Comparison of ENCODE assay signal across 8 cellular contexts in the genomic region with DNA sequence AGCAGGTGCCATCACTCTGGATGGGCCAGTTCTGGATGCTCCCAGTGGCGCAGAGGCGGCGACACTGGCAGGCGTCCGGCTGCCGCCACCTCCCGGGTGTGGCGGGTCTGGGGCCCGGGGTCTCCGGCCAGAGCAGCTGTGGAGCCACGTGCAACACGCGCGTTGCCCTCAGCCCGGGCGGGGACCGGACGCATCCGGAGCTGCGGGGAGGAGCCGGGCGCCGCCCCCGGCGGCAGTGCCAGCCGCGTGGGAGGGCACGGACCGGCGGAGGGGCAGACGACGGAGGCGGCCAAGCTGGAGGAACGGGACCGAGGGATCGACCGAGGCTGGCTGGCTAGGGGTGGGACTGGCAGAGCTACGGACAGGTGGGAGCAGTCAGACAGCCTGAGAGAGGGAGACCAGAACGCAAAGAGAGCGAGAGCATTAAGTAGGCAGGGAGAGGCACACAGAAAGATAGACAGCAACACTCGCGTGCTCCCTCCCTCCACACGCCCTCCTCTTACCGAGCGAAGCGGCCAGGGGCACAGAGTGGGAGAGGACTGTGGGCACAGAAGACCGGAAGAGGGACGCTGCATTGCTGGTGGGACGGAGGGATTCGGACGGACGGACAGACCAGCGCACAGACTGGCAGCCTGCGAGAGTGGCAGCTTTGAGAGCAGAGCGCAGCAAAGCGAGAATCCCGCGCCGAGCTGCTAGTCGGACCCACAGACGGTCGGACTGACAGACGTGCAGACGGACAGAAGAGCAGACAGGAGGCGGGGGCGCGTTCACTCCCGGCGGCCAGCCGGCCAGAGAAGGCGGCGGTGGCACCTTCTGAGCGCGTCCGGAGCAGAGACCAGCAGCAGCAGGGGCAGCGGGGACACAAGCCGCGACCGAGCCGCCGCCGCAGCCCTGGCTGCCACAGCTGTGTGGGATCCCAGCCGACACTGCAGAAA. TPM values are rescaled to one million over a fixed set of nuclear protein-coding genes. Genes with fewer than 3 reads are reported as not detected.
DNase-seq lines count a peak whose midpoint lies in the region; ATAC-seq and TF ChIP-seq lines count a peak whose summit lies in the region.

A gene (plus strand): TSS at position 275 of the 935 bp plus-strand sequence. CDS start 42,227 bp downstream, outside the sequence.

- H3K4me1 Mint-ChIP-seq in activated T-cell treated with anti-CD3 and anti-CD28 coated beads, Interleukin-2, amount 50 U/mL, for 72 hours (ENCODE audit: low read depth), result peaks cover 8% of the 10 kb centered on the region

- H3K27me3 Mint-ChIP-seq in activated T-cell treated with anti-CD3 and anti-CD28 coated beads, Interleukin-2, amount 50 U/mL, for 72 hours (ENCODE audit: low read depth), result peaks cover 53% of the 10 kb centered on the region

- 1% methylated on average over 83 of the region's 83 CpGs for WGBS in heart right ventricle, 2 donors

- H3K27ac ChIP-seq in heart right ventricle, result no peak within 1 kb of the TSS
- no peak within 1 kb of the TSS for H3K27ac ChIP-seq in parathyroid adenoma

- no peaks in the 10 kb centered on the region for H3K9me3 Mint-ChIP-seq in activated T-cell treated with anti-CD3 and anti-CD28 coated beads, Interleukin-2, amount 50 U/mL, for 72 hours

- DNase-seq in DMS79 treated with DMSO at 0.1 percent for 48 hours (lab: John Stamatoyannopoulos, UW) (peak; percentile 12), heart right ventricle (no peak), H4 (ENCODE audit: low spot score) (no peak)
- DNase-seq in activated T-cell treated with anti-CD3 and anti-CD28 coated beads, Interleukin-2, amount 50 U/mL, for 72 hours, result peak; percentile 5 to 32

- intact Hi-C loops in heart right ventricle (cut with DNase I), result no loop called here

- H3K4me1 ChIP-seq in heart right ventricle (peaks cover 0 to 13% (median 10%) of the 10 kb centered on the region in 9 donors), parathyroid adenoma (no peaks in the 10 kb centered on the region)

- H3K27ac Mint-ChIP-seq in activated T-cell treated with anti-CD3 and anti-CD28 coated beads, Interleukin-2, amount 50 U/mL, for 72 hours, result no peak within 1 kb of the TSS

- peak within 1 kb of the TSS; percentile 13 for H2AFZ ChIP-seq in parathyroid adenoma

- H3K36me3 ChIP-seq in heart right ventricle, result no peaks in the 10 kb centered on the region
- no peaks in the 10 kb centered on the region for H3K36me3 ChIP-seq in parathyroid adenoma (ENCODE audit: control insufficient read depth, insufficient read depth, low read length)

- peaks cover 9 to 68% (median 39%) of the 10 kb centered on the region in 7 donors for H3K27me3 ChIP-seq in heart right ventricle
- no peaks in the 10 kb centered on the region for H3K27me3 ChIP-seq in parathyroid adenoma (ENCODE audit: control insufficient read depth, insufficient read depth, low read length)

- TF ChIP-seq CTCF in heart right ventricle (IDR thresholded peaks at IDR 0.05) (no peak), parathyroid adenoma (IDR thresholded peaks at IDR 0.05) (no peak)

- H3K4me3 Mint-ChIP-seq in activated T-cell treated with anti-CD3 and anti-CD28 coated beads, Interleukin-2, amount 50 U/mL, for 72 hours, result peak within 1 kb of the TSS; percentile 79 to 89

- peak within 1 kb of the TSS; percentile 6 to 47 (median 32) for H3K4me3 ChIP-seq in heart right ventricle
- H3K4me3 ChIP-seq in parathyroid adenoma (ENCODE audit: low read depth, low read length), result peak within 1 kb of the TSS; percentile 35

- H3K4me2 ChIP-seq in parathyroid adenoma (ENCODE audit: low read length), result peak within 1 kb of the TSS; percentile 80

- H3K9me3 ChIP-seq in heart right ventricle (no peaks in the 10 kb centered on the region), parathyroid adenoma (ENCODE audit: control insufficient read depth, low read length) (no peaks in the 10 kb centered on the region)

- no peaks in the 10 kb centered on the region for H3K79me2 ChIP-seq in parathyroid adenoma

- no peak within 1 kb of the TSS for H3K9ac ChIP-seq in parathyroid adenoma

- ATAC-seq in HG02884 (IDR thresholded peaks at IDR 0.05; ENCODE audit: unreplicated experiment) (peak; percentile 42), heart right ventricle (peak in 2 of 8 donors; percentile 53 to 72), HG03095 (IDR thresholded peaks at IDR 0.05; ENCODE audit: unreplicated experiment) (no peak), HG02678 (IDR thresholded peaks at IDR 0.05; ENCODE audit: unreplicated experiment) (no peak)
- peak; percentile 55 to 86 for ATAC-seq in activated T-cell treated with anti-CD3 and anti-CD28 coated beads, Interleukin-2, amount 50 U/mL, for 72 hours (replicated peaks in 1 of 2)

- peaks cover 0 to 2% of the 10 kb centered on the region in 2 donors for H3K36me3 Mint-ChIP-seq in activated T-cell treated with anti-CD3 and anti-CD28 coated beads, Interleukin-2, amount 50 U/mL, for 72 hours (ENCODE audit: insufficient read depth in 2 of 2)

RNA-seq across cellular contexts. Expression of the gene that starts here (rescaled TPM):
- not detected for total RNA-seq in activated T-cell treated with anti-CD3 and anti-CD28 coated beads, Interleukin-2, amount 50 U/mL, for 72 hours
- total RNA-seq in heart right ventricle, result not detected
- polyA plus RNA-seq in heart right ventricle, result under 1 TPM in 1 of 2 donors, not detected in 1; 0.06 TPM
- total RNA-seq in H4 (2014; rRNA removed; shearing (Covaris generic)), result 0.41 TPM in 1 of 2 replicates, not detected in the other

Comparison
In these comparisons a context has a peak if more than half of its experiments do, and no peak if none do; other contexts are left out.
1. Peak in DNase-seq and ATAC-seq in activated T-cell treated with anti-CD3 and anti-CD28 coated beads, Interleukin-2, amount 50 U/mL, for 72 hours; RNA of the gene not detected or under 1 TPM.